1 cellular context compared by ENCODE assay signal in the genomic region with DNA sequence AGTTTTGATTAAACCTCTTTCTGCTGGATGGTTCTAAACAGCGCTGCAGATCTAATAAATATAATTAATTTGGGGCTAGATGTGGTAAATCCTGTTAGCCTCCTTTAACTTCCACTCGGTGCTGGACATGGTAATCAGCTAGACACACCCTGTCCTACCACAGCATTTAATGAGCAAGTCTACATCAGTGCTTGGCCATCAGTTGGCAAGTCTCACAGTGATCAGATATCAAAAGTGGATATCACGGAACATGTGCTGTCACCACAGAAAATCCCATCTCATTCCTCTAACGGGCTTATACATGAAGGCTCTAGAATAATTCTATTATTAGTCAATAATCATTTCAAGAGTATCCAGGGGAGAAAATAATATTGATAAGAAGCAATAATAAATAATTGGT.
TF ChIP-seq lines count a peak whose summit lies in the region.

No MANE protein-coding gene starts in this region.

TF ChIP-seq in H1, 55 proteins besides CTCF, POLR2A, EP300 and RAD21 (continued from another document):
- TF ChIP-seq SP4 (IDR thresholded peaks at IDR 0.05; ENCODE audit: low read length) (no peak), POU5F1 (IDR thresholded peaks at IDR 0.05; ENCODE audit: low read depth, low read length) (no peak), RFX5 (IDR thresholded peaks at IDR 0.05; ENCODE audit: borderline replicate concordance, low read depth, low read length) (no peak), YY1 (IDR thresholded peaks at IDR 0.05; ENCODE audit: low read depth, low read length) (no peak), SAP30 (IDR thresholded peaks at IDR 0.05; ENCODE audit: insufficient read depth, insufficient replicate concordance, low read length) (no peak), KDM5A (IDR thresholded peaks at IDR 0.05; ENCODE audit: low read length) (no peak)
- TF ChIP-seq, protein P1, sequence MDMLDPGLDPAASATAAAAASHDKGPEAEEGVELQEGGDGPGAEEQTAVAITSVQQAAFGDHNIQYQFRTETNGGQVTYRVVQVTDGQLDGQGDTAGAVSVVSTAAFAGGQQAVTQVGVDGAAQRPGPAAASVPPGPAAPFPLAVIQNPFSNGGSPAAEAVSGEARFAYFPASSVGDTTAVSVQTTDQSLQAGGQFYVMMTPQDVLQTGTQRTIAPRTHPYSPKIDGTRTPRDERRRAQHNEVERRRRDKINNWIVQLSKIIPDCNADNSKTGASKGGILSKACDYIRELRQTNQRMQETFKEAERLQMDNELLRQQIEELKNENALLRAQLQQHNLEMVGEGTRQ (IDR thresholded peaks at IDR 0.05; ENCODE audit: low read length), result no peak
